8 cellular contexts compared by ENCODE assay signal in the genomic region with DNA sequence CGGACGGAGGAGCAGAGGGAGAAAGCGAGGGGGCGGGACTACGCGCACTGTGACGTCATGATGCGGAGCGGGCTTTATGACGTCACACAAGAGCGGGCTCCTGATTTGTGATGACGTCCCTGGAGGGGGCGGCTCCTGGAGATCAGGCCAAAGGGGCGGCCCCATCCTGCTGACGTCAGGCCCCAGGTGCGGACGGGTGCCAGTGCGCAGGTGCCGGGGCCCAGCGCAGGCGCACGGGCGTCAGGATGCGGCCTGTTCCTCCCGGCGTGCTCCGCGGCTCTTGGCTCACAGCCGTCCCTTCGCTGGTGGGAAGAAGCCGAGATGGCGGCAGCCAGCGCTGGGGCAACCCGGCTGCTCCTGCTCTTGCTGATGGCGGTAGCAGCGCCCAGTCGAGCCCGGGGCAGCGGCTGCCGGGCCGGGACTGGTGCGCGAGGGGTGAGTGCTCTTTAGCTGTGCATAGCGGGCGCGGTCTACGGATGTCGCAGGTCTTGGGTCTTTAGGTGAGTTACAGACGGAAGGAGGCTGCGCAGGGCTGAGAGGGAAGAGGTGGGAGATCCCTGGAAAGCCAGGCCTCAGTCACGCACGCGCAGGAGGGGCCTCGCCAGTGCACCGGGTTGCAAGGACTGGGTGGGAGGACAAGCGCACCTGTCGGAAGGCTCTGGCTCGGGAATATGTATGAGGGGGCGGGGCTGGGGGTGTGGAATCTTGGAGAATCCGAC. TPM values are rescaled to one million over a fixed set of nuclear protein-coding genes. Genes with fewer than 3 reads are reported as not detected.
A peak's percentile ranks its signal among the peaks of the same experiment; 100 is the strongest.
DNase-seq lines count a peak whose midpoint lies in the region; ATAC-seq and TF ChIP-seq lines count a peak whose summit lies in the region.

A gene (plus strand): TSS at position 284 of the 719 bp plus-strand sequence. CDS start 38 bp downstream, at position 322.
A gene (minus strand): TSS at position 625 of the 719 bp plus-strand sequence. CDS start 460 bp downstream, at position 165.

- intact Hi-C loops in stomach (cut with DNase I; ENCODE audit: low total_unique reads), result no loop called here

- peak within 1 kb of the TSS; percentile 32 for H3K4me3 ChIP-seq in KMS-11 (IDR thresholded peaks at IDR 0.05; ENCODE audit: insufficient read depth, low read depth, low read length)
- H3K4me3 ChIP-seq in foreskin fibroblast (ENCODE audit: low read depth in 1 of 2, low read length in 2 of 2), result peak within 1 kb of the TSS; percentile 71 to 94
- peak within 1 kb of the TSS; percentile 69 for H3K4me3 ChIP-seq in neural progenitor cell
- peak within 1 kb of the TSS; percentile 86 to 97 (median 94) for H3K4me3 ChIP-seq in stomach

- peak; percentile 94 for DNase-seq in DMS153 treated with DMSO at 0.1 percent for 48 hours (lab: John Stamatoyannopoulos, UW; ENCODE audit: unreplicated experiment)
- peak; percentile 96 for DNase-seq in RPMI8226
- peak; percentile 85 for DNase-seq in activated gamma-delta T cell (lab: John Stamatoyannopoulos, UW)
- DNase-seq in foreskin fibroblast, result peak; percentile 93 to 98
- DNase-seq in neural progenitor cell (ENCODE audit: low spot score), result peak; percentile 96
- peak; percentile 94 for DNase-seq in stomach

- peak within 1 kb of the TSS; percentile 89 for H3K27ac Mint-ChIP-seq in neural progenitor cell

- TF ChIP-seq POLR2A in stomach (IDR thresholded peaks at IDR 0.05), result peak in 1 of 4 donors; percentile 52

- 1 to 3% (median 3%) methylated on average over 50 to 60 of the region's 60 CpGs for WGBS in stomach, 5 donors

- H3K4me2 ChIP-seq in KMS-11 (peak within 1 kb of the TSS; percentile 65), neural progenitor cell (peak within 1 kb of the TSS; percentile 84)

- H3K4me1 ChIP-seq in KMS-11 (ENCODE audit: low read depth, poor library complexity, severe bottlenecking) (peaks cover 5% of the 10 kb centered on the region), neural progenitor cell (peaks cover 4% of the 10 kb centered on the region), stomach (peaks cover 12 to 29% (median 20%) of the 10 kb centered on the region in 4 donors)

- H3F3A ChIP-seq in neural progenitor cell (ENCODE audit: low read depth), result peaks cover 31% of the 10 kb centered on the region

- H3K4me3 Mint-ChIP-seq in neural progenitor cell, result peak within 1 kb of the TSS; percentile 98

- peaks cover 8% of the 10 kb centered on the region; the same call in 1 of the 2 replicates for H3K27me3 ChIP-seq in KMS-11 (ENCODE audit: insufficient read depth, low read depth)
- no peaks in the 10 kb centered on the region for H3K27me3 ChIP-seq in neural progenitor cell
- H3K27me3 ChIP-seq in stomach, result no peaks in the 10 kb centered on the region

- no peak for TF ChIP-seq CTCF in KMS-11 (conservative IDR thresholded peaks at IDR 0.05; ENCODE audit: low read depth, low read length)
- TF ChIP-seq CTCF in foreskin fibroblast (IDR thresholded peaks at IDR 0.05; ENCODE audit: low read depth, low read length), result no peak
- no peak for TF ChIP-seq CTCF in neural progenitor cell (IDR thresholded peaks at IDR 0.05)
- TF ChIP-seq CTCF in stomach (IDR thresholded peaks at IDR 0.05), result peak in 1 of 7 experiments; percentile 23

- H3K36me3 ChIP-seq in KMS-11 (ENCODE audit: insufficient read depth), result no peaks in the 10 kb centered on the region
- no peaks in the 10 kb centered on the region for H3K36me3 ChIP-seq in neural progenitor cell
- peaks cover 22 to 35% (median 33%) of the 10 kb centered on the region in 4 donors for H3K36me3 ChIP-seq in stomach

- peaks cover 17% of the 10 kb centered on the region; the same call in 1 of the 2 replicates for H3K79me2 ChIP-seq in KMS-11 (ENCODE audit: insufficient read depth, low read depth)
- peaks cover 32% of the 10 kb centered on the region for H3K79me2 ChIP-seq in neural progenitor cell (ENCODE audit: low read depth)

- H2AFZ ChIP-seq in KMS-11 (ENCODE audit: low read depth), result peak within 1 kb of the TSS; percentile 86
- H2AFZ ChIP-seq in neural progenitor cell (replicated peaks), result peak within 1 kb of the TSS; percentile 71

- H3K9me3 Mint-ChIP-seq in neural progenitor cell, result peaks cover 19% of the 10 kb centered on the region

- peak; percentile 56 for ATAC-seq in GM21717 (IDR thresholded peaks at IDR 0.05; ENCODE audit: unreplicated experiment)

- H3K27ac ChIP-seq in KMS-11 (peak within 1 kb of the TSS; percentile 65), neural progenitor cell (peak within 1 kb of the TSS; percentile 80), stomach (peak within 1 kb of the TSS; percentile 86 to 90 (median 89))

- peaks cover 16% of the 10 kb centered on the region for H3K36me3 Mint-ChIP-seq in neural progenitor cell

- H3K27me3 Mint-ChIP-seq in neural progenitor cell (ENCODE audit: insufficient read depth, low read depth), result peaks cover 13% of the 10 kb centered on the region

- TF ChIP-seq EP300 in stomach (IDR thresholded peaks at IDR 0.05), result no peak

- H4K20me1 ChIP-seq in KMS-11 (ENCODE audit: insufficient read depth) (no peaks in the 10 kb centered on the region), neural progenitor cell (ENCODE audit: low read depth) (peaks cover 14% of the 10 kb centered on the region)

- H3K9ac ChIP-seq in KMS-11, result peak within 1 kb of the TSS; percentile 77
- peak within 1 kb of the TSS; percentile 68 for H3K9ac ChIP-seq in neural progenitor cell

- peaks cover 12% of the 10 kb centered on the region for H3K4me1 Mint-ChIP-seq in neural progenitor cell

- H3K9me3 ChIP-seq in neural progenitor cell (ENCODE audit: low read depth), result no peaks in the 10 kb centered on the region
- H3K9me3 ChIP-seq in stomach, result no peaks in the 10 kb centered on the region

RNA-seq across cellular contexts. Expression of the first gene that starts in this region (rescaled TPM):
- total RNA-seq in neural progenitor cell (ENCODE audit: low replicate concordance), result 32.9 and 127 TPM in 2 replicates
- total RNA-seq in stomach, result 100 to 1,000 TPM in 1 of 5 donors, 10 to 100 TPM in 4; 30.8 to 284 (median 61.5) TPM
- polyA plus RNA-seq in stomach, result 10 to 100 TPM; 33.5 to 63.2 (median 53.7) TPM

RNA-seq across cellular contexts. Expression of the second gene that starts in this region (rescaled TPM):
- total RNA-seq in neural progenitor cell (ENCODE audit: low replicate concordance) (5.6 and 8.4 TPM in 2 replicates), stomach (under 1 TPM in 3 of 5 donors, not detected in 2; 0.55 to 0.87 (median 0.58) TPM)
- polyA plus RNA-seq in stomach, result 1 to 10 TPM; 1.9 to 3.1 (median 2.1) TPM

Comparison
In these comparisons a context has a peak if more than half of its experiments do, and no peak if none do; other contexts are left out.
1. Peak in every context shown above with its lines: DNase-seq, ATAC-seq, H3K4me3 ChIP-seq and H3K27ac ChIP-seq.
2. H3K4me3 ChIP-seq: peak in every context shown above with its lines; median percentile 94 in stomach; 82 in foreskin fibroblast; 69 in neural progenitor cell; 32 in KMS-11.